In the genomic region with DNA sequence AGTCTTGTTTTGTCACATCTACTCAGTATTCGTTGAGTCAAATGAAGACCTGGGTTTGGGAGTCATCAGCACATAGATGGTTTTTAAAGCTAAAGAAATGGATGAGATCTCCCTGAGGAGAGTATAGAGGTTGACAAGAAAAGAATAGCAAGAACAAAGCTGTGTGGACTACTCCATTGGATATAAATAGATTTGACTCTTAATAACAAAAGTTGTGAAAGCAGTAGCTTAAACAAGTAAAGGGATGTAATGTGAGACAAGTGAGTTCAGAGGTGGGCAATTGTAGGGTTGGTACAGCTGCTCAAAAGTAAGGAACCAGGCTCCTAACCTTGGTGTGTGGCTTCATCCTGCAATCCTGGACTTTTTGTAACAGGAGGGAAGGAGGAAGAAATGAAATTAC, we compare ENCODE assay signal across 30 cellular contexts.
"Had no signal": no experiment of that assay in that cellular context is flagged by ENCODE, and none has a peak within 500 bp of the region (broad histone marks: within the 10 kb centered on the region; RNA-seq: fewer than 3 reads in every experiment).

No MANE protein-coding gene starts in this region.

- H3K27me3 ChIP-seq: body of pancreas, breast epithelium, MG63, SJCRH30 had no signal

- H3K4me3 ChIP-seq: body of pancreas, breast epithelium, MG63, SJCRH30, SK-N-MC had no signal

- H3K9me3 Mint-ChIP-seq: activated CD4-positive, alpha-beta T cell treated with anti-CD3 and anti-CD28 coated beads, Interleukin-2, amount 10 ng/mL, durations not matched to agents 24 days and 14 days; activated naive CD8-positive, alpha-beta T cell treated with anti-CD3 and anti-CD28 coated beads, Interleukin-2, amount 10 ng/mL, durations not matched to agents 7 days and 5 days; activated T-helper 17 cell treated with anti-CD3 and anti-CD28 coated beads, Interleukin-2, amount 50 U/mL, for 72 hours had no signal

- DNase-seq: activated CD4-positive, alpha-beta T cell treated with anti-CD3 and anti-CD28 coated beads, Interleukin-2, amount 10 ng/mL, durations not matched to agents 24 days and 14 days; activated CD4-positive, alpha-beta T cell treated with anti-CD3 and anti-CD28 coated beads, Interleukin-2, amount 50 U/mL, for 4 hours; activated CD8-positive, alpha-beta T cell treated with anti-CD3 and anti-CD28 coated beads for 36 hours; activated gamma-delta T cell; activated naive CD4-positive, alpha-beta T cell treated with Interleukin-2 at 50 U/mL for 16 hours; activated naive CD8-positive, alpha-beta T cell treated with anti-CD3 and anti-CD28 coated beads, Interleukin-2, amount 10 ng/mL, durations not matched to agents 7 days and 5 days; activated T-cell treated with anti-CD3 and anti-CD28 coated beads, Interleukin-2, amount 50 U/mL, for 1 hour; activated T-cell treated with anti-CD3 and anti-CD28 coated beads, Interleukin-2, amount 50 U/mL, for 72 hours; amygdala; body of pancreas; Karpas-422; KBM-7; MG63; MV-4-11; NCI-H1092; NCI-H146; NCI-H187 treated with DMSO at 0.1 percent for 48 hours; NCI-H2081; NCI-H345; NCI-H524 treated with DMSO at 0.1 percent for 48 hours; SHP77; T1000; WERI-Rb-1 had no signal

- H3K36me3 ChIP-seq: breast epithelium, WERI-Rb-1 had no signal

- H3K27ac ChIP-seq: body of pancreas, breast epithelium, SJCRH30, SK-N-MC, WERI-Rb-1 had no signal

- ATAC-seq: activated CD8-positive, alpha-beta T cell treated with anti-CD3 and anti-CD28 coated beads for 36 hours; activated T-cell treated with anti-CD3 and anti-CD28 coated beads, Interleukin-2, amount 50 U/mL, for 72 hours; activated T-helper 17 cell treated with anti-CD3 and anti-CD28 coated beads, Interleukin-2, amount 50 U/mL, for 72 hours; body of pancreas; Panc1 had no signal

- H3K27ac Mint-ChIP-seq: activated CD4-positive, alpha-beta T cell treated with anti-CD3 and anti-CD28 coated beads, Interleukin-2, amount 10 ng/mL, durations not matched to agents 24 days and 14 days; activated CD8-positive, alpha-beta T cell treated with anti-CD3 and anti-CD28 coated beads for 36 hours; activated naive CD4-positive, alpha-beta T cell treated with anti-CD3 and anti-CD28 coated beads, Interleukin-2, amount 50 U/mL, for 24 hours; activated naive CD8-positive, alpha-beta T cell treated with anti-CD3 and anti-CD28 coated beads, Interleukin-2, amount 10 ng/mL, durations not matched to agents 7 days and 5 days; activated T-cell treated with anti-CD3 and anti-CD28 coated beads, Interleukin-2, amount 50 U/mL, for 72 hours; activated T-helper 17 cell treated with anti-CD3 and anti-CD28 coated beads, Interleukin-2, amount 50 U/mL, for 72 hours had no signal

- H3K4me1 ChIP-seq: body of pancreas, breast epithelium had no signal

- H3K27me3 Mint-ChIP-seq: activated CD4-positive, alpha-beta T cell treated with anti-CD3 and anti-CD28 coated beads, Interleukin-2, amount 10 ng/mL, durations not matched to agents 24 days and 14 days; activated CD8-positive, alpha-beta T cell treated with anti-CD3 and anti-CD28 coated beads for 36 hours; activated naive CD4-positive, alpha-beta T cell treated with anti-CD3 and anti-CD28 coated beads, Interleukin-2, amount 50 U/mL, for 24 hours; activated naive CD8-positive, alpha-beta T cell treated with anti-CD3 and anti-CD28 coated beads, Interleukin-2, amount 10 ng/mL, durations not matched to agents 7 days and 5 days; activated T-helper 17 cell treated with anti-CD3 and anti-CD28 coated beads, Interleukin-2, amount 50 U/mL, for 72 hours; IgD-negative memory B cell had no signal

- H3K4me3 Mint-ChIP-seq: activated CD4-positive, alpha-beta T cell treated with anti-CD3 and anti-CD28 coated beads, Interleukin-2, amount 10 ng/mL, durations not matched to agents 24 days and 14 days; activated CD8-positive, alpha-beta T cell treated with anti-CD3 and anti-CD28 coated beads for 36 hours; activated naive CD4-positive, alpha-beta T cell treated with anti-CD3 and anti-CD28 coated beads, Interleukin-2, amount 50 U/mL, for 24 hours; activated naive CD8-positive, alpha-beta T cell treated with anti-CD3 and anti-CD28 coated beads, Interleukin-2, amount 10 ng/mL, durations not matched to agents 7 days and 5 days; activated T-cell treated with anti-CD3 and anti-CD28 coated beads, Interleukin-2, amount 50 U/mL, for 72 hours; activated T-helper 17 cell treated with anti-CD3 and anti-CD28 coated beads, Interleukin-2, amount 50 U/mL, for 72 hours; IgD-negative memory B cell had no signal
